Comparison of ENCODE assay signal across 21 cellular contexts in genomic region chr13:112629161-112629560, GRCh38.
"Had no signal": no experiment of that assay in that cellular context is flagged by ENCODE, and none has a peak within 500 bp of the region (broad histone marks: within the 10 kb centered on the region; RNA-seq: fewer than 3 reads in every experiment).

No MANE protein-coding gene starts in this region.

- ATAC-seq: SK-N-SH treated with all-trans-retinoic acid at 6 μM for 48 hours had no signal

- DNase-seq: Karpas-422, KG1, MG63, NCI-H1092 treated with DMSO at 0.1 percent for 48 hours, NCI-H1436, NCI-H187, NCI-H2029, NCI-H2081 treated with DMSO at 0.1 percent for 48 hours, NCI-H2171, NCI-H226, NCI-H446, NCI-H510A, NCI-H524 treated with DMSO at 0.1 percent for 48 hours, NCI-H69, NCI-H774, SHP77, SJCRH30, T-helper 1 cell had no signal

- H3K9me3 ChIP-seq: MG63, SJCRH30 had no signal

- H3K36me3 ChIP-seq: MG63, SJCRH30 had no signal

- FAIRE-seq: RCC 7860 had no signal

- H3K27ac ChIP-seq: RWPE1, SJCRH30 had no signal

- H3K4me3 ChIP-seq: MG63, SJCRH30 had no signal

- H3K27me3 ChIP-seq: MG63 had no signal

- H3K4me1 ChIP-seq: SJCRH30 had no signal
